Comparison of ENCODE assay signal across 8 cellular contexts in the genomic region with DNA sequence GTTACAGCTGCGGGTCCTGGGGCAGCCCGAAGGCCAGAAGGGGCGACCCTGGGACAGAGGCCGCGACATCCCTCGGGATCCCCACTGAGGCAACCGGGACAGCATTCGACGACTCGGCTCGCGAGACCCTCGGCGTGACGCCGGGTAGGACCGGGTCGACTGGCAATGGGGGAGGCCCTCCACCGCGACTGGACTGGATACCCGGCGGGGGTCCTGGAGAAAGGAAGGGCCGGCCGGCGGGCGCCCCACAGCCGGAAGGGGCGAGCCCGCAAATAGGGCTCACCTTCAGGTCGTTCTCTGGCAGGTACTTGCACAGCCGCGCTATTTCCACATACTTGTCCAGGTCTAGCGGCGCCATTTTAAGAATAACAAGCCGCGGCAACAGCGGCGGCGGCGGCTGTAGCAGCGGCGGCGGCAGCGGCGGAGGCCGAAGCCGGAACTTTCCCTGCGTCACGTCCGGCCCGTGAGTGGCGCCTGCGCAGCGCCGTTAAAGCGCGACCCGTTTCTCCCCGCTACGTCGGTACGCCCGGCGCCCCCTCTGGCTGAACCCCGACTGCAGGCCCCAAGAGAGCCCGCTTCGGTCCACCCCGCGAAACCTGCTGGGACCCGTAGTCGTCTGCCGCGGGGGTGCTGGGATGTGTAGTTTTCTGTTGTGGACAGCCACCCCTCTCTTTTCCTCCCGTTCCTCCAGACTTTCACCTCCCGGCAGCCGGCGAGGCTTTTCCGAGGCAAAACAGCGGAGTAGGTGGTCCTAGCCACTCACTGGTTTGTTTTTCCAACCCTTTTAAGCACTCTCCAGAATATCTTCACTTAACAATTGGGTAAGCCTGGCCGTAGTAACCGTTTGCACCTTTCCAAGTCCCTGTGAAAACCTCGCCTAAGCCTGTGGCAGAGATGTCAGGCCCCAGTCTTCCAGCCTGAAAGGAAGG. TPM values are rescaled to one million over a fixed set of nuclear protein-coding genes. Genes with fewer than 3 reads are reported as not detected.
DNase-seq lines count a peak whose midpoint lies in the region; ATAC-seq and TF ChIP-seq lines count a peak whose summit lies in the region.

A gene (minus strand): TSS at position 443 of the 929 bp plus-strand sequence. CDS start 85 bp downstream, at position 358.

- H3K4me3 ChIP-seq in IMR-90 (ENCODE audit: insufficient read depth, low read depth, low read length) = peak within 1 kb of the TSS; percentile 63

- H3K18ac ChIP-seq in IMR-90 (ENCODE audit: low read depth, low read length) = peak within 1 kb of the TSS; percentile 13

- POLR2A ChIA-PET in IMR-90 (lab: Charles Lee; ENCODE audit: unreplicated experiment) = no interaction called here

- H3K56ac ChIP-seq in IMR-90 (ENCODE audit: extremely low read depth, insufficient read depth, low read length) = peak within 1 kb of the TSS; percentile 91

- no peaks in the 10 kb centered on the region; the same call in 1 of the 2 replicates for H3K9me1 ChIP-seq in IMR-90 (ENCODE audit: insufficient read depth, low read length)

- peak within 1 kb of the TSS; percentile 78 for H3K14ac ChIP-seq in IMR-90 (replicated peaks; ENCODE audit: low read depth, low read length)

- intact Hi-C loops in IMR-90 (cut with micrococcal nuclease) = no loop called here

- H3K79me1 ChIP-seq in IMR-90 (ENCODE audit: low read depth in 1 of 2, low read length in 2 of 2) = peaks cover 5 to 35% of the 10 kb centered on the region in 2 experiments; a peak in 3 of 4 replicates

- H3K9me3 ChIP-seq in IMR-90 (ENCODE audit: control insufficient read depth, insufficient read depth, low read length) = no peaks in the 10 kb centered on the region

- H3K27ac ChIP-seq in IMR-90 (ENCODE audit: insufficient read depth, low read length) (peak within 1 kb of the TSS; percentile 77), epithelial cell of prostate (peak within 1 kb of the TSS; percentile 73)

- peak within 1 kb of the TSS; percentile 91 to 97 for H4K8ac ChIP-seq in IMR-90 (ENCODE audit: low read depth in 2 of 2, low read length in 2 of 2)

- 2% methylated on average over 45 of the region's 82 CpGs; no CpG with 5 or more reads in 1 of the 2 experiments for WGBS in IMR-90 (ENCODE audit: extremely low coverage in 2 of 2, insufficient read length in 1 of 2), 2 experiments

- no peak within 1 kb of the TSS for H2BK20ac ChIP-seq in IMR-90 (ENCODE audit: low read depth, low read length)

- H3K4ac ChIP-seq in IMR-90 (ENCODE audit: low read depth, low read length) = peak within 1 kb of the TSS; percentile 75

- H2AFZ ChIP-seq in IMR-90 (replicated peaks; ENCODE audit: low read length, poor library complexity) = peak within 1 kb of the TSS; percentile 88

- no TSS peak for BruUV-seq in IMR-90 (replicated peaks; lab: Mats Ljungman, UMichigan)

- dilution Hi-C loops in IMR-90 (cut with HindIII; ENCODE audit: low sequenced_read_pairs, unreplicated experiment) = no loop called here

- H3K9ac ChIP-seq in IMR-90 (ENCODE audit: low read depth, low read length) = peak within 1 kb of the TSS; percentile 91

- peak within 1 kb of the TSS; percentile 87 for H4K91ac ChIP-seq in IMR-90 (ENCODE audit: insufficient read depth, low read depth, low read length)

- 0 out of 3 replicates have a peak within 1 kb of the TSS, but pooled peaks have one; percentile 22 for H2BK15ac ChIP-seq in IMR-90 (ENCODE audit: low read depth, low read length)

- H4K20me1 ChIP-seq in IMR-90 (ENCODE audit: insufficient read depth, low read length) = peaks cover 26% of the 10 kb centered on the region

- DNase-seq in DMS114 treated with DMSO at 0.1 percent for 48 hours (lab: John Stamatoyannopoulos, UW; ENCODE audit: unreplicated experiment) = peak; percentile 94
- peak; percentile 95 for DNase-seq in IMR-90
- DNase-seq in OCI-M1 (lab: John Stamatoyannopoulos, UW) = peak; percentile 97
- peak; percentile 96 for DNase-seq in activated T-cell treated with anti-CD3 and anti-CD28 coated beads for 4 hours
- peak; percentile 61 for DNase-seq in epithelial cell of prostate (ENCODE audit: low read depth, low spot score)
- peak; percentile 97 for DNase-seq in mucosa of gallbladder (ENCODE audit: low spot score)
- DNase-seq in stimulated activated CD8-positive, alpha-beta memory T cell treated with anti-CD3 and anti-CD28 coated beads, Interleukin-4, amount 100 ng/mL, for 4 hours (ENCODE audit: low read depth in 2 of 2, low spot score in 1 of 2) = peak; percentile 92 to 93

- peak within 1 kb of the TSS; percentile 83 for H2AK5ac ChIP-seq in IMR-90 (ENCODE audit: low read depth, low read length)

- peak; percentile 96 for ATAC-seq in GM21528 (IDR thresholded peaks at IDR 0.05; ENCODE audit: low FRiP score, unreplicated experiment)
- peak; percentile 99 for ATAC-seq in IMR-90 (ENCODE audit: low read depth)

- H3K23ac ChIP-seq in IMR-90 (ENCODE audit: low read depth, low read length) = peak within 1 kb of the TSS; percentile 70

- peak within 1 kb of the TSS; percentile 67 for H2BK5ac ChIP-seq in IMR-90 (ENCODE audit: low read depth, low read length, poor library complexity, severe bottlenecking)

- TF ChIP-seq POLR2A in IMR-90 (IDR thresholded peaks at IDR 0.05; ENCODE audit: low read depth, low read length) = peak; percentile 78

- TF ChIP-seq CTCF in IMR-90 (conservative IDR thresholded peaks at IDR 0.05; ENCODE audit: low read depth, low read length) = peak; percentile 87

- peak within 1 kb of the TSS; percentile 33 for H4K5ac ChIP-seq in IMR-90 (ENCODE audit: low read depth, low read length)

- no peaks in the 10 kb centered on the region for H3K36me3 ChIP-seq in IMR-90 (ENCODE audit: control insufficient read depth, insufficient read depth, low read length)

- CTCF ChIA-PET in IMR-90 (lab: Yijun Ruan, JAX) = no interaction called here

- peak within 1 kb of the TSS; percentile 11; the same call in 1 of the 2 replicates for H2BK120ac ChIP-seq in IMR-90 (ENCODE audit: low read depth, low read length)

- H3K27me3 ChIP-seq in IMR-90 (ENCODE audit: control insufficient read depth, insufficient read depth, low read length) = no peaks in the 10 kb centered on the region

- H3K4me2 ChIP-seq in IMR-90 (ENCODE audit: low read depth, low read length) = peak within 1 kb of the TSS; percentile 98

- H3K4me1 ChIP-seq in IMR-90 (ENCODE audit: control insufficient read depth, insufficient read depth, low read length) = peaks cover 4% of the 10 kb centered on the region; the same call in 1 of the 2 replicates

- H2AK9ac ChIP-seq in IMR-90 (replicated peaks; ENCODE audit: low read depth, low read length, poor library complexity) = peak within 1 kb of the TSS; percentile 58

- peak; percentile 39 for TF ChIP-seq RAD21 in IMR-90 (IDR thresholded peaks at IDR 0.05; ENCODE audit: low read length)

- in situ Hi-C loops in IMR-90 (cut with MboI; ENCODE audit: low sequenced_read_pairs) = no loop called here

TF ChIP-seq in IMR-90, 13 proteins besides CTCF, POLR2A, EP300 and RAD21:
- TF ChIP-seq MAFK (IDR thresholded peaks at IDR 0.05; ENCODE audit: low read depth, low read length) (no peak), SMC3 (IDR thresholded peaks at IDR 0.05; ENCODE audit: low read depth, low read length) (peak; percentile 15; the same call in 1 of the 2 replicates), MAZ (IDR thresholded peaks at IDR 0.05; ENCODE audit: borderline replicate concordance, low read depth, low read length) (peak; percentile 78), CHD1 (IDR thresholded peaks at IDR 0.05; ENCODE audit: low read depth, low read length) (0 out of 2 replicates have a peak, but pooled peaks have one; percentile 18)
- TF ChIP-seq, protein P1, sequence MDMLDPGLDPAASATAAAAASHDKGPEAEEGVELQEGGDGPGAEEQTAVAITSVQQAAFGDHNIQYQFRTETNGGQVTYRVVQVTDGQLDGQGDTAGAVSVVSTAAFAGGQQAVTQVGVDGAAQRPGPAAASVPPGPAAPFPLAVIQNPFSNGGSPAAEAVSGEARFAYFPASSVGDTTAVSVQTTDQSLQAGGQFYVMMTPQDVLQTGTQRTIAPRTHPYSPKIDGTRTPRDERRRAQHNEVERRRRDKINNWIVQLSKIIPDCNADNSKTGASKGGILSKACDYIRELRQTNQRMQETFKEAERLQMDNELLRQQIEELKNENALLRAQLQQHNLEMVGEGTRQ (IDR thresholded peaks at IDR 0.05; ENCODE audit: low read depth, low read length) = peak; percentile 21; the same call in 1 of the 2 replicates
TF ChIP-seq in IMR-90: peak in this region for 4.

RNA-seq across cellular contexts. Expression of the gene that starts here (rescaled TPM):
- total RNA-seq in IMR-90 (2012; rRNA removed) (15.4 and 27.5 TPM in 2 replicates), mucosa of gallbladder (36.4 TPM)
- 12.9 and 14.5 TPM in 2 replicates for polyA plus RNA-seq in IMR-90 (2012; rRNA removed)
- 3.5 and 3.9 TPM in 2 replicates for polyA plus RNA-seq in IMR-90 (2012; cell fraction: cytosol; rRNA removed)
- 1.6 and 7.7 TPM in 2 replicates for polyA plus RNA-seq in IMR-90 (2012; cell fraction: nucleus; rRNA removed; ENCODE audit: low replicate concordance)

Comparison
In these comparisons a context has a peak if more than half of its experiments do, and no peak if none do; other contexts are left out.
1. Peak in every context shown above with its lines: DNase-seq, ATAC-seq, H3K4me3 ChIP-seq and H3K27ac ChIP-seq.